In the genomic region with DNA sequence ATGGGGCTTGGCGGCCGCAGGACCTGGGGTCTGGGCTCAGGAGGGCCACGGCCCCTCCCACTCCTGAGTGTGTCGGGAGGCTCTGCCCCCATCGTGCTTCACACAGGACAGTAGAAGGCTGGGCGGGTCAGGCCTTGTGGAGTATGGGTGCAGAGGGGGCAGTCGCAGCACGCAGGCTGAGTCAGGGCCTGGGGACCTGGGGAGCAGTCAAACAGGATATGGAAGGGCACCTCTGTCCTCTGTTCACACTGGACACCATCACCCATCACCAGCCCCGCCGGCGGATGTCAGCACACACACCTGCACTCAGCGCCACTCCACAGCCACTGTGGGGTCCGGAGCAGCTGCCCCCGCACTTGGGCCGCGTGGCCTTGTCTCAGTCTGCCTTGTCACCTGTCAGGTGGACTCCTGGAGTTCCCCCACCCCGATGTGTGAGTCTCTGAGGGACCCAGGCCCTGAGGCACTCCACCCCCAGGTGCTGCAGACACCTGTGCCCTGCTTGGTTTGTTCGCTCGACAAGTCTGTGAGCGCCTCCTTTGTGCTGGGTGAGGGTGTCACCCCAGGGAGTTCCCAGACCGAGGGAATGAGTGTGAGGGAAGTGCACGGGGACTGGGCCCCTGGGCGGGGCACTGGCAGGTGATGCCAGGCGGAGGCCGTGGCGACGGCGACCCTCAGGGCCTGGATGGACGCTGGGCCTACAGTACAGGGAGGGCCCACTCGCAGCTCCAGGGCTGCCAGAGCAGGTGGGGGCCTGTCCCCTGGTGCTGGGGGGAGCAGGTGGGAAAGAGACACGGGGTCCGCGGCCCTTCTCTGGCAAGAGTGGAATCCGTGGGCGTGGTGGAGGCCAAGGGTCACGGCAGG, we compare ENCODE assay signal across 19 cellular contexts. TPM values are rescaled to one million over a fixed set of nuclear protein-coding genes. Genes with fewer than 3 reads are reported as not detected.
A peak's percentile ranks its signal among the peaks of the same experiment; 100 is the strongest.
DNase-seq lines count a peak whose midpoint lies in the region; ATAC-seq and TF ChIP-seq lines count a peak whose summit lies in the region.
"Had no signal": no experiment of that assay in that cellular context is flagged by ENCODE, and none has a peak within 500 bp of the region (broad histone marks: within the 10 kb centered on the region; RNA-seq: fewer than 3 reads in every experiment).

No MANE protein-coding gene starts in this region.

- H3K4me3 ChIP-seq in Caco-2 (ENCODE audit: low read depth, low read length), result no peak overlapping the region
- H3K4me3 ChIP-seq: PC-9, SJSA1 had no signal

- H3K4me3 Mint-ChIP-seq in Caco-2 (ENCODE audit: unreplicated experiment) (no peak overlapping the region), glutamatergic neuron (ENCODE audit: unreplicated experiment) (no peak overlapping the region), progenitor cell of endocrine pancreas (ENCODE audit: low read depth) (no peak overlapping the region)

- no peak for DNase-seq in Caco-2
- peak; percentile 14 for DNase-seq in NCI-H345 treated with DMSO at 0.1 percent for 48 hours (lab: John Stamatoyannopoulos, UW; ENCODE audit: unreplicated experiment)
- DNase-seq in glutamatergic neuron, result no peak
- no peak for DNase-seq in progenitor cell of endocrine pancreas (ENCODE audit: low spot score, unreplicated experiment)
- DNase-seq: ACHN; AML-193; Calu3; CD4-positive, CD25-positive, alpha-beta regulatory T cell; DMS53; NCI-H1092 treated with DMSO at 0.1 percent for 48 hours; NCI-H1930; NCI-H2171 treated with DMSO at 0.1 percent for 48 hours; NCI-H510A; PC-9 had no signal

- BruUV-seq in Caco-2 (replicated peaks; lab: Mats Ljungman, UMichigan), result no TSS peak

- H3K4me1 Mint-ChIP-seq in Caco-2 (ENCODE audit: low read depth, unreplicated experiment) (peaks cover 39% of the 10 kb centered on the region), glutamatergic neuron (ENCODE audit: low read depth, unreplicated experiment) (peaks cover 22% of the 10 kb centered on the region), progenitor cell of endocrine pancreas (ENCODE audit: low read depth) (peaks cover 40% of the 10 kb centered on the region)

- H3K9me3 ChIP-seq in Caco-2, result no peaks in the 10 kb centered on the region
- H3K9me3 ChIP-seq: SJSA1 had no signal

- TF ChIP-seq CTCF in Caco-2 (IDR thresholded peaks at IDR 0.05; ENCODE audit: insufficient read depth in 1 of 2, low read depth in 1 of 2, low read length in 1 of 2, severe bottlenecking in 1 of 2, unreplicated experiment in 1 of 2) (no peak), glutamatergic neuron (IDR thresholded peaks at IDR 0.05; ENCODE audit: partially characterized antibody, unreplicated experiment) (no peak), progenitor cell of endocrine pancreas (IDR thresholded peaks at IDR 0.05; ENCODE audit: unreplicated experiment) (no peak)

- peaks cover 7% of the 10 kb centered on the region; the same call in 1 of the 2 replicates for H3K36me3 ChIP-seq in Caco-2 (ENCODE audit: control insufficient read depth, insufficient read depth, low read length)
- H3K36me3 ChIP-seq: SJSA1 had no signal

- ATAC-seq in HG02840 (IDR thresholded peaks at IDR 0.05; ENCODE audit: low FRiP score, unreplicated experiment) (no peak), GM21423 (IDR thresholded peaks at IDR 0.05; ENCODE audit: unreplicated experiment) (no peak), GM19395 (IDR thresholded peaks at IDR 0.05; ENCODE audit: unreplicated experiment) (no peak)
- ATAC-seq: HCT116 had no signal

- no peaks in the 10 kb centered on the region for H3K27me3 ChIP-seq in Caco-2 (replicated peaks; ENCODE audit: control insufficient read depth, insufficient read depth, low read length)
- H3K27me3 ChIP-seq: SJSA1 had no signal

- H3K4me1 ChIP-seq in Caco-2, result peaks cover 68% of the 10 kb centered on the region
- H3K4me1 ChIP-seq: SJSA1 had no signal

- H3K36me3 Mint-ChIP-seq in Caco-2 (ENCODE audit: insufficient read depth, unreplicated experiment) (peaks cover 28% of the 10 kb centered on the region), glutamatergic neuron (ENCODE audit: unreplicated experiment) (no peaks in the 10 kb centered on the region), progenitor cell of endocrine pancreas (ENCODE audit: insufficient read depth) (peaks cover 19% of the 10 kb centered on the region)

- POLR2A ChIA-PET in Caco-2 (lab: Charles Lee), result no interaction called here

- peak overlapping the region; percentile 65 for H3K27ac Mint-ChIP-seq in Caco-2 (ENCODE audit: unreplicated experiment)
- peak overlapping the region; percentile 28 for H3K27ac Mint-ChIP-seq in glutamatergic neuron (ENCODE audit: unreplicated experiment)
- H3K27ac Mint-ChIP-seq in progenitor cell of endocrine pancreas, result peak overlapping the region; percentile 62
- H3K27ac Mint-ChIP-seq: CD4-positive, CD25-positive, alpha-beta regulatory T cell had no signal

- H3K27me3 Mint-ChIP-seq in Caco-2 (ENCODE audit: insufficient read depth, unreplicated experiment), result no peaks in the 10 kb centered on the region
- peaks cover 10% of the 10 kb centered on the region for H3K27me3 Mint-ChIP-seq in glutamatergic neuron (ENCODE audit: unreplicated experiment)
- H3K27me3 Mint-ChIP-seq in progenitor cell of endocrine pancreas, result no peaks in the 10 kb centered on the region

- CTCF ChIA-PET in Caco-2 (lab: Charles Lee), result no interaction called here

- intact Hi-C loops in Caco-2 (cut with micrococcal nuclease; ENCODE audit: unreplicated experiment), result no loop called here

- H3K9me3 Mint-ChIP-seq in Caco-2 (ENCODE audit: unreplicated experiment), result no peaks in the 10 kb centered on the region
- peaks cover 2% of the 10 kb centered on the region for H3K9me3 Mint-ChIP-seq in glutamatergic neuron (ENCODE audit: unreplicated experiment)
- no peaks in the 10 kb centered on the region for H3K9me3 Mint-ChIP-seq in progenitor cell of endocrine pancreas (ENCODE audit: low read depth)

RNA-seq across cellular contexts. Expression of a gene that starts 31.7 kb away (rescaled TPM):
- 24.1 and 25.9 TPM in 2 replicates for total RNA-seq in Caco-2 (2022)
- total RNA-seq in glutamatergic neuron (ENCODE audit: unreplicated experiment), result 11.1 TPM
- total RNA-seq in progenitor cell of endocrine pancreas, result 88.5 and 90.6 TPM in 2 replicates
